1 cellular context compared by ENCODE assay signal in the genomic region with DNA sequence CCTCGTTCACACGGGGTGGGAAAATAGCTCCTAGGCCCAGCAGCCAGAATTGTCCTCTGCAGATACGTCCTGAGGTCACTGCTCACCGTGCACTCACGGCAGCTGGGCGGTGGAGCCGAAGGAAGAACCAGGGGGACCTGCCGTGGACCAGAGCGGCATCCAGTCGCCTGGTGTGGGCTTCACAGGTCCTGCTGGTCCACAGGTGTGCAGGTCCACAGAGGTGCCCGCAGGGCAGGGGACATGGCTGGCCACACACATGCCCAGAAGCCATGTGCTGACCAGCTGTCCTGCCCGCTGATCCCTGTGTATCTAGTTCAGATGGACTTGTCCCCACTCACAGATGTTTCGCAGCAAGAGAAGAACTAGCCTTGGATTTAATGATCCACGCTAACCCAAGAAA.
TF ChIP-seq lines count a peak whose summit lies in the region.

No MANE protein-coding gene starts in this region.

TF ChIP-seq in WTC11, 78 proteins besides CTCF, POLR2A, EP300 and RAD21 (continued from another document):
- TF ChIP-seq FOXJ3 (CRISPR knock-in tag; IDR thresholded peaks at IDR 0.05; ENCODE audit: borderline replicate concordance) (no peak), FOXP4 (CRISPR knock-in tag; IDR thresholded peaks at IDR 0.05) (no peak), ZBTB21 (CRISPR knock-in tag; IDR thresholded peaks at IDR 0.05; ENCODE audit: borderline replicate concordance) (no peak), NFYB (CRISPR knock-in tag; conservative IDR thresholded peaks at IDR 0.05; ENCODE audit: low read depth) (no peak), ZNF317 (CRISPR knock-in tag; IDR thresholded peaks at IDR 0.05; ENCODE audit: borderline replicate concordance, low read depth) (no peak), TEAD4 (CRISPR knock-in tag; IDR thresholded peaks at IDR 0.05) (no peak)
